ENCODE assay signal across 15 cellular contexts in the genomic region with DNA sequence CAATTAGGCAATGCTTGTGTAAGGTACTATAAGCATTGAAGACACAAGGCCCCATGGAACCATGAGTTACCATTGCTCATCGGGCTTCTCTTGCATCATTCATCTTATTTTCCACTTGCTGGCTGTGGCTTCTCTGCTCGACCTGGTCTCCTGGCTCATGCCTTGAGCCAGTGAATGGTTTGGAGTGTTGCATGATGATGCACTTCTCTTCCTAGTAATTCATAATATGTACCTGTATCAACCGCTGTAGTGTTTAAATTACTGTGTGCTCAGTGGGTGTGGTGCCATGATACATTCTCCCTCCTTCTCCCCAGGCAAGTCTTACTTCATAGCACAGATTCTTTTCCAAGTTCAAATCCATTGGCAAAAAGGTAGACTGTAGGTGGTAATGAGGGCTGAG.
DNase-seq lines count a peak whose midpoint lies in the region; ATAC-seq and TF ChIP-seq lines count a peak whose summit lies in the region.
"Had no signal": no experiment of that assay in that cellular context is flagged by ENCODE, and none has a peak within 500 bp of the region (broad histone marks: within the 10 kb centered on the region; RNA-seq: fewer than 3 reads in every experiment).

No MANE protein-coding gene starts in this region.

- H3K9me3 ChIP-seq in suprapubic skin (no peaks in the 10 kb centered on the region), HAP-1 (no peaks in the 10 kb centered on the region)

- whole genome bisulfite sequencing in suprapubic skin = 47% methylated on average over 3 of the region's 3 CpGs

- peak; percentile 100 for ATAC-seq in esophagus mucosa
- no peak for ATAC-seq in HG02798 (IDR thresholded peaks at IDR 0.05; ENCODE audit: poor library complexity, unreplicated experiment)
- ATAC-seq in HG03045 (IDR thresholded peaks at IDR 0.05; ENCODE audit: unreplicated experiment) = no peak
- ATAC-seq: CD8-positive, alpha-beta T cell had no signal

- in situ Hi-C loops in HAP-1 (cut with MboI; ENCODE audit: low sequenced_read_pairs) = no loop called here

- H3K4me1 ChIP-seq in suprapubic skin (peaks cover 9% of the 10 kb centered on the region), HAP-1 (no peaks in the 10 kb centered on the region)

- no peak overlapping the region for H3K4me3 ChIP-seq in suprapubic skin
- no peak overlapping the region for H3K4me3 ChIP-seq in HAP-1

- TF ChIP-seq CTCF in RWPE1 (conservative IDR thresholded peaks at IDR 0.05; ENCODE audit: low read depth) (no peak), suprapubic skin (IDR thresholded peaks at IDR 0.05) (no peak)

- H3K27me3 ChIP-seq in suprapubic skin (no peaks in the 10 kb centered on the region), HAP-1 (ENCODE audit: low read depth) (no peaks in the 10 kb centered on the region)

- CTCF ChIA-PET in RWPE1 (lab: Yijun Ruan, JAX) = no interaction called here

- H3K36me3 ChIP-seq in suprapubic skin (no peaks in the 10 kb centered on the region), HAP-1 (replicated peaks) (no peaks in the 10 kb centered on the region)

- TF ChIP-seq EP300 in suprapubic skin (IDR thresholded peaks at IDR 0.05) = no peak

- POLR2A ChIA-PET in RWPE1 (lab: Yijun Ruan, JAX; ENCODE audit: low non-redundant PET) = no interaction called here

- no peak for TF ChIP-seq POLR2A in suprapubic skin (IDR thresholded peaks at IDR 0.05)

- no peak overlapping the region for H3K27ac ChIP-seq in RWPE1
- peak overlapping the region; percentile 64 for H3K27ac ChIP-seq in suprapubic skin

- DNase-seq in HT1080 (ENCODE audit: low read depth) = peak; percentile 35
- peak; percentile 24 for DNase-seq in RWPE1 (ENCODE audit: low spot score)
- no peak for DNase-seq in suprapubic skin (ENCODE audit: low spot score in 2 of 2)
- DNase-seq in HAP-1 (ENCODE audit: low spot score in 2 of 2) = no peak
- DNase-seq: CD8-positive, alpha-beta T cell; DMS79 treated with DMSO at 0.1 percent for 48 hours; GF-D8; NCI-H1436 treated with DMSO at 0.1 percent for 48 hours; NCI-H2081; NCI-H526; NK-92 treated with Interleukin-12 subunit alpha and Interleukin-12 subunit beta, amount 100 ng/mL, for 24 hours; Right ventricle myocardium superior had no signal

Comparison
In these comparisons a context has a peak if more than half of its experiments do, and no peak if none do; other contexts are left out.
1. DNase-seq: peak in HT1080 (single experiment) and RWPE1 (single experiment); none in suprapubic skin (0 of 2) and HAP-1 (0 of 2).